ENCODE assay signal across 1 cellular context in the genomic region with DNA sequence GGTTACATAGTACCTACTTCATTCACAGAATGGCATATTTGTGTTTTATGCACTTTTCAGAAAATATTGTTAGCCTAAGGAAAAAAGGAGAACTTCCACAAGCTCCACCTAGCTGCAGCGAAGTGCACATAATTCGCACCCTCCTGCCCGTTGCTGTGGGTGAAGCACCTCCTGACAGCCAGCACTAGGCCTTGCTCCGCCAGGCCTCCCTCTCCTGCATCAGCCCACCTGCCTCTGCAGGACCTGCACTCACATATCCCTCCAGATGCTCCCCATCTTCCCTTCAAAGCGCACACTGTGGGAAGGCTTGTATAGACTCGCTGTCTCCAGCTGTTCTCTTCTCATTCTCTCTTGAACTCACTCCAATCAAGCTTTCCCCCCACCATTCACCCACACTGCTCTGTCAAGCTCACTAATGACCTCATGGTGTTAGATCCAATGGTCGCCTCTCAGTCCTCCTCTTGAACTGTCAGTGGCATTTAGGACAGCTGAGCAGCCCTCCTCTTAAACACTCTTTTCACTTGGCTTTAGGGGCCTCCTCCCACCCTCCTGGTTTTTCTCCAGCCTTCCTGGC.
TF ChIP-seq lines count a peak whose summit lies in the region.

No MANE protein-coding gene starts in this region.

TF ChIP-seq in GM12878, 131 proteins besides CTCF, POLR2A, EP300 and RAD21:
- no peak for TF ChIP-seq CHD4 (IDR thresholded peaks at IDR 0.05)
- no peak for TF ChIP-seq RBBP5 (conservative IDR thresholded peaks at IDR 0.05)
- TF ChIP-seq NFYA (IDR thresholded peaks at IDR 0.05; ENCODE audit: borderline replicate concordance, low read depth, low read length): no peak
- no peak for TF ChIP-seq KLF5 (IDR thresholded peaks at IDR 0.05; ENCODE audit: partially characterized antibody)
- TF ChIP-seq CHD2 (IDR thresholded peaks at IDR 0.05; ENCODE audit: borderline replicate concordance, low read depth, low read length): no peak
- no peak for TF ChIP-seq RB1 (IDR thresholded peaks at IDR 0.05; ENCODE audit: borderline replicate concordance)
- TF ChIP-seq DPF2 (IDR thresholded peaks at IDR 0.05): no peak
- TF ChIP-seq, protein P1, sequence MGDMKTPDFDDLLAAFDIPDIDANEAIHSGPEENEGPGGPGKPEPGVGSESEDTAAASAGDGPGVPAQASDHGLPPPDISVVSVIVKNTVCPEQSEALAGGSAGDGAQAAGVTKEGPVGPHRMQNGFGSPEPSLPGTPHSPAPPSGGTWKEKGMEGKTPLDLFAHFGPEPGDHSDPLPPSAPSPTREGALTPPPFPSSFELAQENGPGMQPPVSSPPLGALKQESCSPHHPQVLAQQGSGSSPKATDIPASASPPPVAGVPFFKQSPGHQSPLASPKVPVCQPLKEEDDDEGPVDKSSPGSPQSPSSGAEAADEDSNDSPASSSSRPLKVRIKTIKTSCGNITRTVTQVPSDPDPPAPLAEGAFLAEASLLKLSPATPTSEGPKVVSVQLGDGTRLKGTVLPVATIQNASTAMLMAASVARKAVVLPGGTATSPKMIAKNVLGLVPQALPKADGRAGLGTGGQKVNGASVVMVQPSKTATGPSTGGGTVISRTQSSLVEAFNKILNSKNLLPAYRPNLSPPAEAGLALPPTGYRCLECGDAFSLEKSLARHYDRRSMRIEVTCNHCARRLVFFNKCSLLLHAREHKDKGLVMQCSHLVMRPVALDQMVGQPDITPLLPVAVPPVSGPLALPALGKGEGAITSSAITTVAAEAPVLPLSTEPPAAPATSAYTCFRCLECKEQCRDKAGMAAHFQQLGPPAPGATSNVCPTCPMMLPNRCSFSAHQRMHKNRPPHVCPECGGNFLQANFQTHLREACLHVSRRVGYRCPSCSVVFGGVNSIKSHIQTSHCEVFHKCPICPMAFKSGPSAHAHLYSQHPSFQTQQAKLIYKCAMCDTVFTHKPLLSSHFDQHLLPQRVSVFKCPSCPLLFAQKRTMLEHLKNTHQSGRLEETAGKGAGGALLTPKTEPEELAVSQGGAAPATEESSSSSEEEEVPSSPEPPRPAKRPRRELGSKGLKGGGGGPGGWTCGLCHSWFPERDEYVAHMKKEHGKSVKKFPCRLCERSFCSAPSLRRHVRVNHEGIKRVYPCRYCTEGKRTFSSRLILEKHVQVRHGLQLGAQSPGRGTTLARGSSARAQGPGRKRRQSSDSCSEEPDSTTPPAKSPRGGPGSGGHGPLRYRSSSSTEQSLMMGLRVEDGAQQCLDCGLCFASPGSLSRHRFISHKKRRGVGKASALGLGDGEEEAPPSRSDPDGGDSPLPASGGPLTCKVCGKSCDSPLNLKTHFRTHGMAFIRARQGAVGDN (IDR thresholded peaks at IDR 0.05): no peak
- TF ChIP-seq BHLHE40 (IDR thresholded peaks at IDR 0.05; ENCODE audit: borderline replicate concordance in 1 of 2, low read depth in 2 of 2, low read length in 1 of 2): no peak
- TF ChIP-seq E4F1 (IDR thresholded peaks at IDR 0.05; ENCODE audit: borderline replicate concordance, partially characterized antibody): no peak
